Comparison of ENCODE assay signal across 9 cellular contexts in the genomic region with DNA sequence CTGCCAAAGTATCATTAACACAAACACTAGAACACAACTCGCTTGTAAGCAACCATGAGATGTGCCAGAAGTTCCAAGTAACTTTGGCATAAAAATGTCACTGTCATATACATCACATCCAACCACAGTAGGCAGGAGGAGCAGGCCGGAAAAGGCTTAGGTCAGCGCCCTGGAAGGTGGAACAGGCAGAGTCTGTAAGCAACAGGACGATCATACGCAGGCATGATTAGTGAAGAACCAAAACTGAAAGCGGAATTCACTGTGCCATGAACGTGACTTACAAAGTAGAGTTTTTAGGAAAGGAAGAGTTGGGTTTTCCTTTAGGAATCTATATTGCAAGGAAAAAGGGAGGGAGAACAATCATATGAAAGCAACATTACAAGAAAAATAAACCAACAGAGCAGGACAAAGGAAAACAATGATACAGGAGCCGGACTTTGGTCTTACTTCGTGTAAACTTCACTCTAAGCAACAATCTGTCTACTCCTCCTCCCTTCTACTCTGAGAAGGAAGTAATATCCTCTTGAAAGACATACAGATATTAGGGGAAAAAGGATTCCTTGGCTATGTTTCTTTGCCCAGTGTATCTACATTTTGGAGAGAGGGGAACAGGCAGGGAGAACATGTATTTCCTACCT. TPM values are rescaled to one million over a fixed set of nuclear protein-coding genes. Genes with fewer than 3 reads are reported as not detected.
DNase-seq lines count a peak whose midpoint lies in the region; ATAC-seq and TF ChIP-seq lines count a peak whose summit lies in the region.
"Had no signal": no experiment of that assay in that cellular context is flagged by ENCODE, and none has a peak within 500 bp of the region (broad histone marks: within the 10 kb centered on the region; RNA-seq: fewer than 3 reads in every experiment).

No MANE protein-coding gene starts in this region.

- H3K4me3 Mint-ChIP-seq in nephron, result peak overlapping the region in 1 of 3 experiments; percentile 37

- H3K9me3 Mint-ChIP-seq in nephron, result no peaks in the 10 kb centered on the region

- H3K4me1 Mint-ChIP-seq in nephron, result peaks cover 16% of the 10 kb centered on the region

- no peaks in the 10 kb centered on the region for H3K27me3 Mint-ChIP-seq in nephron (ENCODE audit: low read depth)

- ATAC-seq in GM21619 (IDR thresholded peaks at IDR 0.05; ENCODE audit: unreplicated experiment), result no peak
- no peak for ATAC-seq in HG03442 (IDR thresholded peaks at IDR 0.05; ENCODE audit: unreplicated experiment)

- H3K36me3 Mint-ChIP-seq in nephron (ENCODE audit: low read depth), result peaks cover 79% of the 10 kb centered on the region

- no peak overlapping the region for H3K4me3 ChIP-seq in MG63

- peak overlapping the region; percentile 72 for H3K27ac ChIP-seq in VCaP

- TF ChIP-seq CTCF in VCaP (conservative IDR thresholded peaks at IDR 0.05), result no peak
- TF ChIP-seq CTCF in nephron (IDR thresholded peaks at IDR 0.05; ENCODE audit: unreplicated experiment in 3 of 3), result no peak

- peak overlapping the region; percentile 35 to 69 (median 61) for H3K27ac Mint-ChIP-seq in nephron

- peaks cover 53% of the 10 kb centered on the region for H3K36me3 ChIP-seq in MG63

- no peaks in the 10 kb centered on the region for H3K9me3 ChIP-seq in MG63

- H3K27me3 ChIP-seq in MG63, result no peaks in the 10 kb centered on the region

- DNase-seq in AG08395 (ENCODE audit: low spot score), result peak; percentile 65
- peak; percentile 60 for DNase-seq in fibroblast of gingiva (ENCODE audit: low read depth)
- no peak for DNase-seq in MG63
- DNase-seq in NCI-H146 treated with DMSO at 0.1 percent for 48 hours (lab: John Stamatoyannopoulos, UW; ENCODE audit: unreplicated experiment), result no peak
- DNase-seq: SW 1271 had no signal

RNA-seq across cellular contexts. Expression of a gene that starts 52.2 kb away (rescaled TPM):
- total RNA-seq in MG63 (2014; rRNA removed; shearing (Covaris generic); ENCODE audit: low replicate concordance), result 108 and 118 TPM in 2 replicates

Comparison
In these comparisons a context has a peak if more than half of its experiments do, and no peak if none do; other contexts are left out.
1. DNase-seq: peak in AG08395 (single experiment) and fibroblast of gingiva (single experiment); none in MG63 (single experiment) and NCI-H146 treated with DMSO at 0.1 percent for 48 hours (single experiment).